ENCODE assay signal across 9 cellular contexts in the genomic region with DNA sequence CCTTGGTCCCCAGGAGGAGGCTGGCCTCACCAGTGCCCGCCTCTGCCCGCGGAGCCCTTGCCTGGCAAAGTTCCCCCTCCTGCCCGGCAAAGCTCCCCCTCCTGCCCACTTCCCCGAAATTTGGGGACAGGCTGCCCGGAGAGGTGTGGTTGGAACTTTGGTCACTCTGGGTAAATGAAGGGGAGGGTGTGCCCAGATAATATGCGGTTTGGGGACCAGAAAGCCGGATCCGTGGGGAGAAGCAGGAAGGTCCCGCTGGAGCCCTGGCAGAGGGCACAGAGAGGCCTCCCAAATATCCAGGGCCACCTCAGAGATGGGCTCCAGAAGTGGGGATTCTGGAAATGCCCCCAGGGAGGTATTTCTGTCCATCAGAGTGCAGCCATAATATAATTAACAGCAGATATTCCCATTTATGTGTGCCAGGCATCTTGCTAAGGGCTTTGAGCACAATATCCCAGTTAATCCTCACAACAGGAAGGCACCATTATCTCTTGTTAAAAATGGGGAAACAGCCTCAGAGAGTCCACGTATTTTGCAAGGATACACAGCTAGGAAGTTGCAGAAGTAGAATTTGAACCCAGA. TPM values are rescaled to one million over a fixed set of nuclear protein-coding genes. Genes with fewer than 3 reads are reported as not detected.
DNase-seq lines count a peak whose midpoint lies in the region; ATAC-seq and TF ChIP-seq lines count a peak whose summit lies in the region.
"Had no signal": no experiment of that assay in that cellular context is flagged by ENCODE, and none has a peak within 500 bp of the region (broad histone marks: within the 10 kb centered on the region; RNA-seq: fewer than 3 reads in every experiment).

No MANE protein-coding gene starts in this region.

- DNase-seq in GM12864 (ENCODE audit: low read depth) (no peak), SKM-1 (lab: John Stamatoyannopoulos, UW; ENCODE audit: unreplicated experiment) (peak; percentile 50), glutamatergic neuron (no peak), cerebellar nuclear complex (lab: John Stamatoyannopoulos, UW) (no peak)
- DNase-seq in naive thymus-derived CD8-positive, alpha-beta T cell: no peak
- DNase-seq: T-helper 2 cell had no signal

- no peak overlapping the region for H3K9ac ChIP-seq in rectal smooth muscle tissue (ENCODE audit: low read length)

- no peaks in the 10 kb centered on the region for H3K4me1 Mint-ChIP-seq in glutamatergic neuron (ENCODE audit: low read depth, unreplicated experiment)
- peaks cover 0 to 12% (median 4%) of the 10 kb centered on the region in 4 donors for H3K4me1 Mint-ChIP-seq in naive thymus-derived CD8-positive, alpha-beta T cell

- H3K4me3 Mint-ChIP-seq in glutamatergic neuron (ENCODE audit: unreplicated experiment): peak overlapping the region; percentile 42
- peak overlapping the region in 4 of 10 donors; percentile 10 to 51 (median 23) for H3K4me3 Mint-ChIP-seq in naive thymus-derived CD8-positive, alpha-beta T cell

- H3K4me3 ChIP-seq in GM12864 (ENCODE audit: low read depth, low read length) (peak overlapping the region; percentile 74), rectal smooth muscle tissue (ENCODE audit: low read length) (peak overlapping the region; percentile 71)

- ATAC-seq in GM19463 (IDR thresholded peaks at IDR 0.05; ENCODE audit: unreplicated experiment): no peak
- no peak for ATAC-seq in naive thymus-derived CD8-positive, alpha-beta T cell
- ATAC-seq in HG03159 (IDR thresholded peaks at IDR 0.05; ENCODE audit: unreplicated experiment): no peak

- H3K27ac ChIP-seq in rectal smooth muscle tissue (ENCODE audit: low read depth, low read length): no peak overlapping the region

- H3K27me3 ChIP-seq in rectal smooth muscle tissue (ENCODE audit: control insufficient read depth, insufficient read depth, low read length): peaks cover 3% of the 10 kb centered on the region

- peaks cover 7% of the 10 kb centered on the region for H3K9me3 Mint-ChIP-seq in glutamatergic neuron (ENCODE audit: unreplicated experiment)
- no peaks in the 10 kb centered on the region for H3K9me3 Mint-ChIP-seq in naive thymus-derived CD8-positive, alpha-beta T cell

- no peaks in the 10 kb centered on the region for H3K36me3 ChIP-seq in rectal smooth muscle tissue (ENCODE audit: control insufficient read depth, insufficient read depth, low read length)

- POLR2A ChIA-PET in naive thymus-derived CD8-positive, alpha-beta T cell (lab: Charles Lee): no interaction called here

- no peaks in the 10 kb centered on the region for H3K36me3 Mint-ChIP-seq in glutamatergic neuron (ENCODE audit: unreplicated experiment)
- no peaks in the 10 kb centered on the region for H3K36me3 Mint-ChIP-seq in naive thymus-derived CD8-positive, alpha-beta T cell

- no peak for TF ChIP-seq CTCF in GM12864 (IDR thresholded peaks at IDR 0.05; ENCODE audit: low read depth, low read length, missing control alignments)
- TF ChIP-seq CTCF in glutamatergic neuron (IDR thresholded peaks at IDR 0.05; ENCODE audit: partially characterized antibody, unreplicated experiment): no peak

- no peaks in the 10 kb centered on the region for H3K4me1 ChIP-seq in rectal smooth muscle tissue (ENCODE audit: control insufficient read depth, insufficient read depth, low read length)

- H3K27ac Mint-ChIP-seq in glutamatergic neuron (ENCODE audit: unreplicated experiment): no peak overlapping the region
- no peak overlapping the region for H3K27ac Mint-ChIP-seq in naive thymus-derived CD8-positive, alpha-beta T cell

- H3K27me3 Mint-ChIP-seq in glutamatergic neuron (ENCODE audit: unreplicated experiment): peaks cover 6% of the 10 kb centered on the region
- H3K27me3 Mint-ChIP-seq in naive thymus-derived CD8-positive, alpha-beta T cell: peaks cover 13 to 61% (median 36%) of the 10 kb centered on the region in 5 donors

RNA-seq across cellular contexts. Expression of a gene that starts 0.8 kb away (rescaled TPM):
- total RNA-seq in glutamatergic neuron (ENCODE audit: unreplicated experiment): 2.1 TPM
- total RNA-seq in naive thymus-derived CD8-positive, alpha-beta T cell: not detected
- under 1 TPM in 1 of 3 donors, not detected in 2; 0.24 TPM for polyA plus RNA-seq in naive thymus-derived CD8-positive, alpha-beta T cell
